Comparison of ENCODE assay signal across 5 cellular contexts in the genomic region with DNA sequence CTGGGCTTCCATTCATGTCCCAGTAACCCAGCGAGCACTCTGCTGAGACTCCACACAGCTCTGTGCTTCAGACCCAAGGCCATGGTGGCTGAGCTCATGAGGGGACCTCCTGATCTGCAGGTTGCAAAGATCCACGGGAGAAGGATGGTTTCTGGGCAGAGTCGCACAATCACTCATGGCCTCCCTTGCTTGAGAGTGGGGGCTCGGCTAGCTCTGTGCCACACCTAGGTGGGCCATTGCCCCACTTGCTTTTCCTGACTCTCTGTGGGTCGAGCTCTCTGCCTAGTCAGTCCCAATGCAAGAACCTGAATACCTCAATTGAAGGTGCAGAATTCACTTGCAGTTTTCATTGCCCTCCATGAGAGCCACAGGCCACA.
DNase-seq lines count a peak whose midpoint lies in the region; ATAC-seq, FAIRE-seq and TF ChIP-seq lines count a peak whose summit lies in the region.
"Not testable (repeated sequence)": the region's sequence is repeated elsewhere in the genome, so short reads cannot be mapped to it uniquely, and the experiment has no call there.

No MANE protein-coding gene starts in this region.

- ATAC-seq in esophagus mucosa (peak; percentile 38), mucosa of descending colon (peak; percentile 30)
- ATAC-seq in stimulated activated memory B cell treated with anti-CD40 and anti-IgM and Interleukin-4, amounts not matched to agents 10 μg/mL and 1 μg/mL and 100 μg/mL, for 72 hours = peak; percentile 60

- H3K9ac ChIP-seq in kidney (ENCODE audit: low read length in 2 of 2) = not testable (repeated sequence)

- H3K36me3 ChIP-seq in SJCRH30; kidney (ENCODE audit: control insufficient read depth in 1 of 2, insufficient read depth in 2 of 2, low read length in 2 of 2); mucosa of descending colon (ENCODE audit: low read depth): not testable (repeated sequence)

- not testable (repeated sequence) for H3K36me3 Mint-ChIP-seq in stimulated activated memory B cell treated with anti-CD40 and anti-IgM and Interleukin-4, amounts not matched to agents 10 μg/mL and 1 μg/mL and 100 μg/mL, for 72 hours

- not testable (repeated sequence) for H3K27me3 Mint-ChIP-seq in stimulated activated memory B cell treated with anti-CD40 and anti-IgM and Interleukin-4, amounts not matched to agents 10 μg/mL and 1 μg/mL and 100 μg/mL, for 72 hours

- H3K27ac ChIP-seq in SJCRH30; kidney (ENCODE audit: low read depth in 2 of 2, low read length in 2 of 2): not testable (repeated sequence)

- peak; percentile 6 to 33 for DNase-seq in SJCRH30
- DNase-seq in kidney = peak; percentile 77
- not testable (repeated sequence) for DNase-seq in mucosa of descending colon

- intact Hi-C loops in kidney (cut with DNase I); mucosa of descending colon (cut with DNase I, micrococcal nuclease): not testable (repeated sequence)

- not testable (repeated sequence) for FAIRE-seq in kidney (lab: Jason Lieb, UNC)

- H3K9me3 Mint-ChIP-seq in stimulated activated memory B cell treated with anti-CD40 and anti-IgM and Interleukin-4, amounts not matched to agents 10 μg/mL and 1 μg/mL and 100 μg/mL, for 72 hours = peaks cover 13% of the 10 kb centered on the region

- H3K27me3 ChIP-seq in SJCRH30 = not testable (repeated sequence)

- not testable (repeated sequence) for H3K4me1 ChIP-seq in SJCRH30; kidney (ENCODE audit: control insufficient read depth in 1 of 2, insufficient read depth in 1 of 2, low read depth in 1 of 2, low read length in 2 of 2); mucosa of descending colon (ENCODE audit: low read depth)

- H3K9me3 ChIP-seq in SJCRH30 (replicated peaks); kidney (ENCODE audit: control insufficient read depth in 1 of 2, low read length in 2 of 2): not testable (repeated sequence)
- H3K9me3 ChIP-seq in mucosa of descending colon = peaks cover 88% of the 10 kb centered on the region

- H3K4me1 Mint-ChIP-seq in stimulated activated memory B cell treated with anti-CD40 and anti-IgM and Interleukin-4, amounts not matched to agents 10 μg/mL and 1 μg/mL and 100 μg/mL, for 72 hours = not testable (repeated sequence)

- TF ChIP-seq CTCF in kidney (IDR thresholded peaks at IDR 0.05; ENCODE audit: borderline replicate concordance, extremely low read depth, insufficient read depth); mucosa of descending colon (IDR thresholded peaks at IDR 0.05): not testable (repeated sequence)

- H3K27ac Mint-ChIP-seq in stimulated activated memory B cell treated with anti-CD40 and anti-IgM and Interleukin-4, amounts not matched to agents 10 μg/mL and 1 μg/mL and 100 μg/mL, for 72 hours = not testable (repeated sequence)

- not testable (repeated sequence) for H3K4me3 ChIP-seq in SJCRH30; kidney (ENCODE audit: low read length in 2 of 2); mucosa of descending colon

- H3K4me3 Mint-ChIP-seq in stimulated activated memory B cell treated with anti-CD40 and anti-IgM and Interleukin-4, amounts not matched to agents 10 μg/mL and 1 μg/mL and 100 μg/mL, for 72 hours = not testable (repeated sequence)
